ENCODE assay signal across 1 cellular context in genomic region chr1:23263380-23263887, GRCh38.
TF ChIP-seq lines count a peak whose summit lies in the region.

No MANE protein-coding gene starts in this region.

TF ChIP-seq in HepG2, 621 proteins besides CTCF, POLR2A, EP300 and RAD21 (continued from another document):
- no peak for TF ChIP-seq ZNF318 (CRISPR knock-in tag; IDR thresholded peaks at IDR 0.05)
- no peak for TF ChIP-seq CHCHD3 (CRISPR knock-in tag; IDR thresholded peaks at IDR 0.05)
- TF ChIP-seq JUNB (CRISPR knock-in tag; IDR thresholded peaks at IDR 0.05; ENCODE audit: borderline replicate concordance) = no peak
